In genomic region chr16:28443943-28444342, GRCh38 we compare ENCODE assay signal across 2 cellular contexts. TPM values are rescaled to one million over a fixed set of nuclear protein-coding genes. Genes with fewer than 3 reads are reported as not detected.
"Had no signal": no experiment of that assay in that cellular context is flagged by ENCODE, and none has a peak within 500 bp of the region (broad histone marks: within the 10 kb centered on the region; RNA-seq: fewer than 3 reads in every experiment).

No MANE protein-coding gene starts in this region.

RNA-seq across cellular contexts. Expression of gene NPIPB7, which starts 28.2 kb away (rescaled TPM):
- total RNA-seq: G401, GM12878 had no signal
